Comparison of ENCODE assay signal across 8 cellular contexts in genomic region chr21:36321325-36322082, GRCh38. TPM values are rescaled to one million over a fixed set of nuclear protein-coding genes. Genes with fewer than 3 reads are reported as not detected.
DNase-seq lines count a peak whose midpoint lies in the region; ATAC-seq and TF ChIP-seq lines count a peak whose summit lies in the region.

No MANE protein-coding gene starts in this region.

- POLR2A ChIA-PET in AG04450 (lab: Yijun Ruan, JAX) = interaction anchor here (1.3 to 2.3 kb wide), 2 partner anchors 32 to 118 kb away, joined by 5 to 15 read pairs; no protein-coding TSS in a partner anchor

- H3K36me3 Mint-ChIP-seq in stimulated activated memory B cell treated with anti-CD40 and anti-IgM and Interleukin-4, amounts not matched to agents 10 μg/mL and 1 μg/mL and 100 μg/mL, for 72 hours = peaks cover 23% of the 10 kb centered on the region

- H3K4me1 Mint-ChIP-seq in stimulated activated memory B cell treated with anti-CD40 and anti-IgM and Interleukin-4, amounts not matched to agents 10 μg/mL and 1 μg/mL and 100 μg/mL, for 72 hours = peaks cover 44% of the 10 kb centered on the region

- no peaks in the 10 kb centered on the region for H3K36me3 ChIP-seq in GM06990 (ENCODE audit: control insufficient read depth, insufficient read depth, low read length)

- DNase-seq in AG04450 (ENCODE audit: low read depth, low spot score) (no peak), GM06990 (ENCODE audit: extremely low read depth, insufficient read length) (peak; percentile 18), NOMO-1 (lab: John Stamatoyannopoulos, UW; ENCODE audit: unreplicated experiment in 2 of 2) (peak; percentile 6 to 52), astrocyte of the cerebellum (ENCODE audit: low read depth) (no peak), iris pigment epithelial cell (ENCODE audit: low read depth) (peak; percentile 43)
- DNase-seq in NK-92 treated with Interleukin-12 subunit alpha and Interleukin-12 subunit beta, amount 100 ng/mL, for 24 hours (lab: John Stamatoyannopoulos, UW) = no peak

- no peak for ATAC-seq in stimulated activated memory B cell treated with anti-CD40 and anti-IgM and Interleukin-4, amounts not matched to agents 10 μg/mL and 1 μg/mL and 100 μg/mL, for 72 hours
- no peak for ATAC-seq in HG02970 (IDR thresholded peaks at IDR 0.05; ENCODE audit: low FRiP score, unreplicated experiment)

- H3K4me3 Mint-ChIP-seq in stimulated activated memory B cell treated with anti-CD40 and anti-IgM and Interleukin-4, amounts not matched to agents 10 μg/mL and 1 μg/mL and 100 μg/mL, for 72 hours = peak overlapping the region; percentile 98

- H3K9me3 ChIP-seq in AG04450 (ENCODE audit: control insufficient read depth, insufficient read depth, low read length) = no peaks in the 10 kb centered on the region; the same call in 1 of the 2 replicates

- peaks cover 4% of the 10 kb centered on the region for H3K9me3 Mint-ChIP-seq in stimulated activated memory B cell treated with anti-CD40 and anti-IgM and Interleukin-4, amounts not matched to agents 10 μg/mL and 1 μg/mL and 100 μg/mL, for 72 hours

- peak overlapping the region; percentile 90 for H3K27ac Mint-ChIP-seq in stimulated activated memory B cell treated with anti-CD40 and anti-IgM and Interleukin-4, amounts not matched to agents 10 μg/mL and 1 μg/mL and 100 μg/mL, for 72 hours

- no peaks in the 10 kb centered on the region for H3K27me3 Mint-ChIP-seq in stimulated activated memory B cell treated with anti-CD40 and anti-IgM and Interleukin-4, amounts not matched to agents 10 μg/mL and 1 μg/mL and 100 μg/mL, for 72 hours

- H3K27me3 ChIP-seq in AG04450 (ENCODE audit: control insufficient read depth, insufficient read depth, low read length) (no peaks in the 10 kb centered on the region), GM06990 (replicated peaks; ENCODE audit: control insufficient read depth, insufficient read depth, low read length) (no peaks in the 10 kb centered on the region)

- TF ChIP-seq CTCF in AG04450 (IDR thresholded peaks at IDR 0.05; ENCODE audit: low read depth, low read length) (no peak), GM06990 (IDR thresholded peaks at IDR 0.05; ENCODE audit: insufficient read depth, low read length, poor library complexity, severe bottlenecking) (no peak), astrocyte of the cerebellum (IDR thresholded peaks at IDR 0.05; ENCODE audit: low read depth, low read length, missing control alignments) (no peak)

- in situ Hi-C loops in astrocyte of the cerebellum (cut with HindIII; ENCODE audit: low sequenced_read_pairs) = no loop called here

- H3K4me3 ChIP-seq in AG04450 (ENCODE audit: low read depth, low read length) (peak overlapping the region; percentile 80), GM06990 (replicated peaks; ENCODE audit: low read depth, low read length) (peak overlapping the region; percentile 94), astrocyte of the cerebellum (ENCODE audit: low read depth, low read length) (peak overlapping the region; percentile 86)

- H3K27ac ChIP-seq in AG04450 (ENCODE audit: low read depth, low read length) = peak overlapping the region; percentile 49

- CTCF ChIA-PET in AG04450 (lab: Charles Lee) = interaction anchor here (0.6 to 1.1 kb wide), 4 partner anchors 9 to 186 kb away, joined by 3 to 5 read pairs (median 3); partner anchors contain the start of gene CBR3

RNA-seq across cellular contexts. Expression of gene MORC3, which starts 1.5 kb away (rescaled TPM):
- 20.7 and 31.6 TPM in 2 replicates for polyA plus RNA-seq in AG04450 (2011; rRNA removed)
- 16.9 and 25.5 TPM in 2 replicates for polyA minus RNA-seq in AG04450 (2011; rRNA and poly(A)+ RNA removed)

Comparison
In these comparisons a context has a peak if more than half of its experiments do, and no peak if none do; other contexts are left out.
1. DNase-seq: peak in GM06990 (single experiment), NOMO-1 (2 of 2) and iris pigment epithelial cell (single experiment); none in AG04450 (single experiment), astrocyte of the cerebellum (single experiment) and NK-92 treated with Interleukin-12 subunit alpha and Interleukin-12 subunit beta, amount 100 ng/mL, for 24 hours (single experiment).
2. Peak in every context shown above with its lines, with median percentiles within 50 percentile points of each other: H3K4me3 ChIP-seq.